ENCODE assay signal across 34 cellular contexts in the genomic region with DNA sequence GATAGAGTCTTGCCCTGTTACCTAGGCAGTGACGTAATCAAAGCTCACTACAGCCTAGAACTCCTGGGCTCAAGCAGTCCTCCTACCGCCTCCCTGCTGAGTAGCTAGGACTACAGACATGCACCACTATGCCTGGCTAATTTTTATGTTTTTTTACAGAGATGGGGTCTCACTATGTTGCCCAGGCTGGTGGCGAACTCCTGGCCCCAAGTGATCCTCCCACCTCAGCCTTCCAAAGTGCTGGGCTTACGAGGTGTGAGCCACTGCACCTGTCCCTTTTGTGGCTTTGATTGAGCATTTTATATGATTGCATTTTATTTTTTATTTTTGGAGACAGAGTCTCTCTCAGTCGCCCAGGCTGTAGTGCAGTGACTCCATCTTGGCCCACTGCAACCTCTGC.
"Had no signal": no experiment of that assay in that cellular context is flagged by ENCODE, and none has a peak within 500 bp of the region (broad histone marks: within the 10 kb centered on the region; RNA-seq: fewer than 3 reads in every experiment).

No MANE protein-coding gene starts in this region.

- H3K9me3 ChIP-seq: adrenal gland, body of pancreas, esophagus squamous epithelium had no signal

- H3K27me3 Mint-ChIP-seq: activated CD4-positive, alpha-beta memory T cell treated with anti-CD3 and anti-CD28 coated beads, Interleukin-2, amount 10 ng/mL, durations not matched to agents 7 days and 5 days; activated CD4-positive, alpha-beta T cell treated with anti-CD3 and anti-CD28 coated beads for 36 hours; activated CD4-positive, alpha-beta T cell treated with anti-CD3 and anti-CD28 coated beads, Interleukin-2, amount 10 ng/mL, durations not matched to agents 24 days and 14 days; activated naive CD4-positive, alpha-beta T cell treated with anti-CD3 and anti-CD28 coated beads, Interleukin-2, amount 10 ng/mL, durations not matched to agents 7 days and 5 days; activated naive CD8-positive, alpha-beta T cell treated with anti-CD3 and anti-CD28 coated beads for 36 hours; activated naive CD8-positive, alpha-beta T cell treated with anti-CD3 and anti-CD28 coated beads, Interleukin-2, amount 50 U/mL, for 24 hours; activated T-cell treated with anti-CD3 and anti-CD28 coated beads, Interleukin-2, amount 50 U/mL, for 24 hours; T-helper 17 cell had no signal

- H3K27ac Mint-ChIP-seq: activated CD4-positive, alpha-beta memory T cell treated with anti-CD3 and anti-CD28 coated beads, Interleukin-2, amount 10 ng/mL, durations not matched to agents 7 days and 5 days; activated CD4-positive, alpha-beta T cell treated with anti-CD3 and anti-CD28 coated beads, Interleukin-2, amount 10 ng/mL, durations not matched to agents 24 days and 14 days; activated naive CD4-positive, alpha-beta T cell treated with anti-CD3 and anti-CD28 coated beads, Interleukin-2, amount 10 ng/mL, durations not matched to agents 7 days and 5 days; activated naive CD8-positive, alpha-beta T cell treated with anti-CD3 and anti-CD28 coated beads for 36 hours; activated T-cell treated with anti-CD3 and anti-CD28 coated beads, Interleukin-2, amount 50 U/mL, for 24 hours; T-helper 17 cell; T-helper 2 cell treated with Interferon-gamma antibody and Interleukin-4, amounts not matched to agents 5 μg/mL and 100 μg/mL, for 36 hours had no signal

- H3K4me1 ChIP-seq: body of pancreas, esophagus squamous epithelium, gastroesophageal sphincter had no signal

- H3K27me3 ChIP-seq: adrenal gland, body of pancreas, esophagus squamous epithelium, gastroesophageal sphincter, heart right ventricle had no signal

- DNase-seq: activated CD4-positive, alpha-beta memory T cell treated with anti-CD3 and anti-CD28 coated beads, Interleukin-2, amount 10 ng/mL, durations not matched to agents 7 days and 5 days; activated CD4-positive, alpha-beta T cell treated with anti-CD3 and anti-CD28 coated beads for 36 hours; activated CD4-positive, alpha-beta T cell treated with anti-CD3 and anti-CD28 coated beads, Interleukin-2, amount 10 ng/mL, durations not matched to agents 24 days and 14 days; activated CD4-positive, CD25-positive, alpha-beta regulatory T cell; activated CD4-positive, CD25-positive, alpha-beta regulatory T cell treated with anti-CD3 and anti-CD28 coated beads, Interleukin-2, amount 50 U/mL, for 72 hours; activated CD8-positive, alpha-beta memory T cell treated with anti-CD3 and anti-CD28 coated beads, Interleukin-2, amount 50 U/mL, for 48 hours; activated gamma-delta T cell; activated naive CD4-positive, alpha-beta T cell; activated naive CD4-positive, alpha-beta T cell treated with anti-CD3 and anti-CD28 coated beads, Interleukin-2, amount 10 ng/mL, durations not matched to agents 7 days and 5 days; activated naive CD8-positive, alpha-beta T cell treated with anti-CD3 and anti-CD28 coated beads for 36 hours; activated naive CD8-positive, alpha-beta T cell treated with anti-CD3 and anti-CD28 coated beads, Interleukin-2, amount 50 U/mL, for 24 hours; activated T-cell treated with anti-CD3 and anti-CD28 coated beads for 4 hours; activated T-cell treated with anti-CD3 and anti-CD28 coated beads, Interleukin-2, amount 50 U/mL, for 24 hours; activated T-cell treated with anti-CD3 and anti-CD28 coated beads, Interleukin-2, amount 50 U/mL, for 72 hours; adrenal gland; amygdala; aorta; body of pancreas; caudate nucleus; cortex of kidney; effector CD8-positive, alpha-beta T cell; esophagus squamous epithelium; foreskin melanocyte; heart right ventricle; T-helper 1 cell; T-helper 17 cell; T1000; WERI-Rb-1 had no signal

- H3K9me3 Mint-ChIP-seq: activated CD4-positive, alpha-beta memory T cell treated with anti-CD3 and anti-CD28 coated beads, Interleukin-2, amount 10 ng/mL, durations not matched to agents 7 days and 5 days; activated CD4-positive, alpha-beta T cell treated with anti-CD3 and anti-CD28 coated beads, Interleukin-2, amount 10 ng/mL, durations not matched to agents 24 days and 14 days; activated T-cell treated with anti-CD3 and anti-CD28 coated beads, Interleukin-2, amount 50 U/mL, for 72 hours; T-helper 2 cell treated with Interferon-gamma antibody and Interleukin-4, amounts not matched to agents 5 μg/mL and 100 μg/mL, for 36 hours had no signal

- H3K4me3 Mint-ChIP-seq: activated CD4-positive, alpha-beta memory T cell treated with anti-CD3 and anti-CD28 coated beads, Interleukin-2, amount 10 ng/mL, durations not matched to agents 7 days and 5 days; activated CD4-positive, alpha-beta T cell treated with anti-CD3 and anti-CD28 coated beads for 36 hours; activated CD4-positive, alpha-beta T cell treated with anti-CD3 and anti-CD28 coated beads, Interleukin-2, amount 10 ng/mL, durations not matched to agents 24 days and 14 days; activated naive CD4-positive, alpha-beta T cell treated with anti-CD3 and anti-CD28 coated beads, Interleukin-2, amount 10 ng/mL, durations not matched to agents 7 days and 5 days; activated naive CD8-positive, alpha-beta T cell treated with anti-CD3 and anti-CD28 coated beads for 36 hours; activated naive CD8-positive, alpha-beta T cell treated with anti-CD3 and anti-CD28 coated beads, Interleukin-2, amount 50 U/mL, for 24 hours; activated T-cell treated with anti-CD3 and anti-CD28 coated beads, Interleukin-2, amount 50 U/mL, for 24 hours; activated T-cell treated with anti-CD3 and anti-CD28 coated beads, Interleukin-2, amount 50 U/mL, for 72 hours; T-helper 17 cell; T-helper 2 cell treated with Interferon-gamma antibody and Interleukin-4, amounts not matched to agents 5 μg/mL and 100 μg/mL, for 36 hours had no signal

- FAIRE-seq: colon, endometrium, endothelial cell of umbilical vein had no signal

- H3K4me3 ChIP-seq: adrenal gland, body of pancreas, esophagus squamous epithelium, gastroesophageal sphincter, heart right ventricle had no signal

- ATAC-seq: activated CD4-positive, alpha-beta T cell treated with anti-CD3 and anti-CD28 coated beads for 36 hours; activated naive CD8-positive, alpha-beta T cell treated with anti-CD3 and anti-CD28 coated beads, Interleukin-2, amount 50 U/mL, for 24 hours; activated T-cell treated with anti-CD3 and anti-CD28 coated beads, Interleukin-2, amount 50 U/mL, for 72 hours; body of pancreas; gastroesophageal sphincter; heart right ventricle; T-helper 17 cell had no signal

- H3K27ac ChIP-seq: adrenal gland, body of pancreas, epithelial cell of prostate, esophagus squamous epithelium, gastroesophageal sphincter, heart right ventricle, WERI-Rb-1 had no signal
